In genomic region chr1:169309178-169310166, GRCh38 we compare ENCODE assay signal across 9 cellular contexts. TPM values are rescaled to one million over a fixed set of nuclear protein-coding genes. Genes with fewer than 3 reads are reported as not detected.
A peak's percentile ranks its signal among the peaks of the same experiment; 100 is the strongest.
DNase-seq lines count a peak whose midpoint lies in the region; ATAC-seq lines count a peak whose summit lies in the region.
"Had no signal": no experiment of that assay in that cellular context is flagged by ENCODE, and none has a peak within 500 bp of the region (broad histone marks: within the 10 kb centered on the region; RNA-seq: fewer than 3 reads in every experiment).

No MANE protein-coding gene starts in this region.

- DNase-seq in activated naive CD4-positive, alpha-beta T cell treated with anti-CD3 and anti-CD28 coated beads for 36 hours: no peak
- no peak for DNase-seq in central memory CD4-positive, alpha-beta T cell
- DNase-seq in SIG-M5 treated with dmso at 0.1 percent for 504 hours (lab: John Stamatoyannopoulos, UW; ENCODE audit: unreplicated experiment) (no peak), caudate nucleus (lab: John Stamatoyannopoulos, UW) (no peak)
- DNase-seq: activated naive CD4-positive, alpha-beta T cell treated with anti-CD3 and anti-CD28 coated beads, Interleukin-2, amount 50 U/mL, for 16 hours had no signal

- H3K9me3 Mint-ChIP-seq in activated naive CD4-positive, alpha-beta T cell treated with anti-CD3 and anti-CD28 coated beads, Interleukin-2, amount 50 U/mL, for 24 hours: no peaks in the 10 kb centered on the region
- H3K9me3 Mint-ChIP-seq in activated naive CD4-positive, alpha-beta T cell treated with anti-CD3 and anti-CD28 coated beads for 36 hours: no peaks in the 10 kb centered on the region
- no peaks in the 10 kb centered on the region for H3K9me3 Mint-ChIP-seq in activated T-helper 17 cell treated with anti-CD3 and anti-CD28 coated beads, Interleukin-2, amount 50 U/mL, for 72 hours

- H3K27ac Mint-ChIP-seq in activated naive CD4-positive, alpha-beta T cell treated with anti-CD3 and anti-CD28 coated beads, Interleukin-2, amount 50 U/mL, for 24 hours: no peak overlapping the region
- no peak overlapping the region for H3K27ac Mint-ChIP-seq in activated naive CD4-positive, alpha-beta T cell treated with anti-CD3 and anti-CD28 coated beads for 36 hours
- peak overlapping the region; percentile 36 for H3K27ac Mint-ChIP-seq in activated T-helper 17 cell treated with anti-CD3 and anti-CD28 coated beads, Interleukin-2, amount 50 U/mL, for 72 hours

- CTCF ChIA-PET in activated naive CD4-positive, alpha-beta T cell treated with anti-CD3 and anti-CD28 coated beads for 36 hours (lab: Charles Lee): no interaction called here

- H3K4me3 Mint-ChIP-seq in activated naive CD4-positive, alpha-beta T cell treated with anti-CD3 and anti-CD28 coated beads, Interleukin-2, amount 50 U/mL, for 24 hours: peak overlapping the region; percentile 55
- no peak overlapping the region for H3K4me3 Mint-ChIP-seq in activated naive CD4-positive, alpha-beta T cell treated with anti-CD3 and anti-CD28 coated beads for 36 hours
- H3K4me3 Mint-ChIP-seq in activated T-helper 17 cell treated with anti-CD3 and anti-CD28 coated beads, Interleukin-2, amount 50 U/mL, for 72 hours: peak overlapping the region; percentile 39

- H3K4me1 Mint-ChIP-seq in activated naive CD4-positive, alpha-beta T cell treated with anti-CD3 and anti-CD28 coated beads, Interleukin-2, amount 50 U/mL, for 24 hours: peaks cover 9% of the 10 kb centered on the region
- H3K4me1 Mint-ChIP-seq in activated naive CD4-positive, alpha-beta T cell treated with anti-CD3 and anti-CD28 coated beads for 36 hours (ENCODE audit: low read depth): peaks cover 12% of the 10 kb centered on the region
- peaks cover 13% of the 10 kb centered on the region for H3K4me1 Mint-ChIP-seq in activated T-helper 17 cell treated with anti-CD3 and anti-CD28 coated beads, Interleukin-2, amount 50 U/mL, for 72 hours

- no peak overlapping the region for H3K27ac ChIP-seq in caudate nucleus (ENCODE audit: low read depth, low read length)

- peaks cover 28% of the 10 kb centered on the region for H3K36me3 Mint-ChIP-seq in activated naive CD4-positive, alpha-beta T cell treated with anti-CD3 and anti-CD28 coated beads, Interleukin-2, amount 50 U/mL, for 24 hours
- peaks cover 12% of the 10 kb centered on the region for H3K36me3 Mint-ChIP-seq in activated naive CD4-positive, alpha-beta T cell treated with anti-CD3 and anti-CD28 coated beads for 36 hours (ENCODE audit: low read depth)
- H3K36me3 Mint-ChIP-seq in activated T-helper 17 cell treated with anti-CD3 and anti-CD28 coated beads, Interleukin-2, amount 50 U/mL, for 72 hours (ENCODE audit: low read depth): peaks cover 25% of the 10 kb centered on the region

- intact Hi-C loops in activated naive CD4-positive, alpha-beta T cell treated with anti-CD3 and anti-CD28 coated beads for 36 hours (cut with micrococcal nuclease): no loop called here

- peak; percentile 71 for ATAC-seq in HG03066 (IDR thresholded peaks at IDR 0.05; ENCODE audit: low read depth, unreplicated experiment)
- no peak for ATAC-seq in activated T-helper 17 cell treated with anti-CD3 and anti-CD28 coated beads, Interleukin-2, amount 50 U/mL, for 72 hours (replicated peaks)
- ATAC-seq in HG03097 (IDR thresholded peaks at IDR 0.05; ENCODE audit: low FRiP score, unreplicated experiment): no peak

- H3K27me3 Mint-ChIP-seq in activated naive CD4-positive, alpha-beta T cell treated with anti-CD3 and anti-CD28 coated beads, Interleukin-2, amount 50 U/mL, for 24 hours: no peaks in the 10 kb centered on the region
- no peaks in the 10 kb centered on the region for H3K27me3 Mint-ChIP-seq in activated naive CD4-positive, alpha-beta T cell treated with anti-CD3 and anti-CD28 coated beads for 36 hours (ENCODE audit: low read depth)
- no peaks in the 10 kb centered on the region for H3K27me3 Mint-ChIP-seq in activated T-helper 17 cell treated with anti-CD3 and anti-CD28 coated beads, Interleukin-2, amount 50 U/mL, for 72 hours

RNA-seq across cellular contexts. Expression of gene NME7, which starts 58.1 kb away (rescaled TPM):
- 1 to 10 TPM; 7.1 to 8.5 TPM for total RNA-seq in activated naive CD4-positive, alpha-beta T cell treated with anti-CD3 and anti-CD28 coated beads for 36 hours
- 10 to 100 TPM; 20.3 to 20.6 TPM for total RNA-seq in activated T-helper 17 cell treated with anti-CD3 and anti-CD28 coated beads, Interleukin-2, amount 50 U/mL, for 72 hours

RNA-seq across cellular contexts. Expression of gene BLZF1, which starts 58.5 kb away (rescaled TPM):
- total RNA-seq in activated naive CD4-positive, alpha-beta T cell treated with anti-CD3 and anti-CD28 coated beads for 36 hours: 1 to 10 TPM; 5.6 to 6.0 TPM
- 10 to 100 TPM; 13.9 to 14.2 TPM for total RNA-seq in activated T-helper 17 cell treated with anti-CD3 and anti-CD28 coated beads, Interleukin-2, amount 50 U/mL, for 72 hours
